21 cellular contexts compared by ENCODE assay signal in genomic region chr10:28666751-28667467, GRCh38.
"Had no signal": no experiment of that assay in that cellular context is flagged by ENCODE, and none has a peak within 500 bp of the region (broad histone marks: within the 10 kb centered on the region; RNA-seq: fewer than 3 reads in every experiment).

No MANE protein-coding gene starts in this region.

- H3K4me1 ChIP-seq: prostate gland had no signal

- H3K36me3 ChIP-seq: gastrocnemius medialis, prostate gland, right atrium auricular region, upper lobe of right lung had no signal

- DNase-seq: activated B cell treated with CpG ODN at 0.5 μM for 24 hours; activated CD4-positive, alpha-beta memory T cell treated with anti-CD3 and anti-CD28 coated beads for 36 hours; activated CD4-positive, alpha-beta T cell treated with anti-CD3 and anti-CD28 coated beads for 4 hours; activated gamma-delta T cell treated with Interleukin-2 at 50 U/mL for 16 hours; activated T-cell treated with anti-CD3 and anti-CD28 coated beads for 4 hours; amniotic stem cell; effector CD8-positive, alpha-beta T cell; gastrocnemius medialis; immature natural killer cell; stimulated activated CD4-positive, alpha-beta T cell treated with anti-CD3 and anti-CD28 coated beads, Interleukin-15, amount 100 ng/mL, for 24 hours; stimulated activated CD4-positive, alpha-beta T cell treated with anti-CD3 and anti-CD28 coated beads, Interleukin-2, amount 100 ng/mL, for 48 hours; T-cell; testis; upper lobe of right lung had no signal

- H3K27me3 ChIP-seq: right atrium auricular region, testis had no signal

- H3K9me3 Mint-ChIP-seq: activated B cell treated with CpG ODN at 0.5 μM for 24 hours; activated CD4-positive, alpha-beta memory T cell treated with anti-CD3 and anti-CD28 coated beads for 36 hours; activated T-helper 1 cell treated with anti-CD3 and anti-CD28 coated beads, Interleukin-12 subunit alpha, Interleukin-12 subunit beta, Interleukin-2, Interleukin-4 antibody, amounts not matched to agents 30 ng/mL and 10 ng/mL and 1 ng/mL, durations not matched to agents 14 hours and 24 hours and 36 hours; dendritic cell treated with granulocyte-macrophage colony-stimulating factor and Interleukin-4, amounts not matched to agents 40 ng/mL and 50 ng/mL, for 4 days; immature natural killer cell; T-cell had no signal

- H3K4me3 Mint-ChIP-seq: activated B cell treated with CpG ODN at 0.5 μM for 24 hours; activated CD4-positive, alpha-beta memory T cell treated with anti-CD3 and anti-CD28 coated beads for 36 hours; activated T-helper 1 cell treated with anti-CD3 and anti-CD28 coated beads, Interleukin-12 subunit alpha, Interleukin-12 subunit beta, Interleukin-2, Interleukin-4 antibody, amounts not matched to agents 30 ng/mL and 10 ng/mL and 1 ng/mL, durations not matched to agents 14 hours and 24 hours and 36 hours; dendritic cell treated with granulocyte-macrophage colony-stimulating factor and Interleukin-4, amounts not matched to agents 40 ng/mL and 50 ng/mL, for 4 days; immature natural killer cell had no signal

- H3K27ac ChIP-seq: gastrocnemius medialis, prostate gland, right atrium auricular region, skin epidermis, testis, upper lobe of right lung had no signal

- H3K36me3 Mint-ChIP-seq: activated naive CD8-positive, alpha-beta T cell; immature natural killer cell; T-cell had no signal

- H3K9me3 ChIP-seq: gastrocnemius medialis, prostate gland, right atrium auricular region, testis, upper lobe of right lung had no signal

- ATAC-seq: esophagus mucosa, gastrocnemius medialis, T-cell, upper lobe of right lung had no signal

- H3K27ac Mint-ChIP-seq: activated B cell treated with CpG ODN at 0.5 μM for 24 hours; activated CD4-positive, alpha-beta memory T cell treated with anti-CD3 and anti-CD28 coated beads for 36 hours; activated naive CD8-positive, alpha-beta T cell; activated T-helper 1 cell treated with anti-CD3 and anti-CD28 coated beads, Interleukin-12 subunit alpha, Interleukin-12 subunit beta, Interleukin-2, Interleukin-4 antibody, amounts not matched to agents 30 ng/mL and 10 ng/mL and 1 ng/mL, durations not matched to agents 14 hours and 24 hours and 36 hours; dendritic cell treated with granulocyte-macrophage colony-stimulating factor and Interleukin-4, amounts not matched to agents 40 ng/mL and 50 ng/mL, for 4 days; immature natural killer cell; T-cell had no signal

- H3K4me3 ChIP-seq: gastrocnemius medialis, prostate gland, right atrium auricular region, skin epidermis, testis, upper lobe of right lung had no signal
